ENCODE assay signal across 10 cellular contexts in the genomic region with DNA sequence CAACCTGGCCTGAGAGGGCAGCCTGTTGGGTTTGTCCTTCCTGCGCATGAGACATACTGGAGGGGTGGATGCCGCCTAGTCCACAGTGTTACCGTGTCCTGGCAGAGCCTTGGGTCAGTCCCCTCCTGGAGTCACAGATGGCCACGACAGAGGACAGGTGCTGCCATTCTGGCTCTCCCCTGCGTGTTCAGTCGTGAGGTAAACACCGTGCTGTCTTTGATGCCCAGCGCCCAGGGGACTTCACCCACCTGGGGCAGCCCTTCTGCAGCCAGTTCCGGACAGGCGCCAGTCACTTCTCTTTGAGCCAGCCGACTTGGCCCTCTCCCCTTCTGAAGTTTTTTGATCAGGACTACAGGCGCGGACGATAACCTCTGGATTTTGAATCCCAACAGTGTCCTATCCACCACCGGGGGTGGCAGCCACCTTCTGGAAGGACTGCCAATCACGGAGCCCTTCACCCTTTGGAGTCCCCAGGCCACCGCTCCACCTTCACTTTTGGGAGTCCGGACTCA.
DNase-seq lines count a peak whose midpoint lies in the region; ATAC-seq, FAIRE-seq and TF ChIP-seq lines count a peak whose summit lies in the region.
"Had no signal": no experiment of that assay in that cellular context is flagged by ENCODE, and none has a peak within 500 bp of the region (broad histone marks: within the 10 kb centered on the region; RNA-seq: fewer than 3 reads in every experiment).

No MANE protein-coding gene starts in this region.

- H3K27ac ChIP-seq in HUES48 (ENCODE audit: low read depth, low read length) = no peak overlapping the region
- no peak overlapping the region for H3K27ac ChIP-seq in HepG2 (ENCODE audit: extremely low read length, insufficient read depth, low read length)
- H3K27ac ChIP-seq in spleen = no peak overlapping the region
- no peak overlapping the region for H3K27ac ChIP-seq in OCI-LY7 (ENCODE audit: low read depth, low read length, poor library complexity, severe bottlenecking)

- CTCF ChIA-PET in HepG2 (lab: Yijun Ruan, JAX; ENCODE audit: low intra/inter-chr PET ratio, low total read pairs) (no interaction called here), OCI-LY7 (lab: Charles Lee; ENCODE audit: unreplicated experiment) (no interaction called here)

- in situ Hi-C loops in HepG2 (cut with HindIII; ENCODE audit: extremely low pct_ligation_motif_present, low pct_unique_long_range_greater_than_20kb) = no loop called here

- BruUV-seq in HepG2 (replicated peaks; lab: Mats Ljungman, UMichigan) (no TSS peak), OCI-LY7 (replicated peaks; lab: Mats Ljungman, UMichigan) (no TSS peak)

- peak overlapping the region; percentile 48; the same call in 1 of the 2 replicates for H3K9ac ChIP-seq in HUES48 (ENCODE audit: low read depth, low read length)
- no peak overlapping the region for H3K9ac ChIP-seq in HepG2 (ENCODE audit: insufficient read depth, low read depth, low read length)

- POLR2A ChIA-PET in HepG2 (lab: Yijun Ruan, JAX) = no interaction called here
- POLR2A ChIA-PET in OCI-LY7 (lab: Charles Lee) = no interaction called here

- H2AFZ ChIP-seq in HepG2 (ENCODE audit: low read length) (no peak overlapping the region), OCI-LY7 (ENCODE audit: low read length) (no peak overlapping the region)

- no peaks in the 10 kb centered on the region for H3K9me3 ChIP-seq in HUES48 (ENCODE audit: control insufficient read depth, insufficient read depth, low read length)
- no peaks in the 10 kb centered on the region; the same call in 1 of the 2 replicates for H3K9me3 ChIP-seq in HepG2 (ENCODE audit: low read length)
- H3K9me3 ChIP-seq in spleen = no peaks in the 10 kb centered on the region
- H3K9me3 ChIP-seq in OCI-LY7 (ENCODE audit: low read length) = no peaks in the 10 kb centered on the region

- H3K27me3 ChIP-seq in HUES48 (ENCODE audit: control insufficient read depth, insufficient read depth, low read length) (peaks cover 57% of the 10 kb centered on the region), HepG2 (ENCODE audit: control insufficient read depth in 1 of 2, insufficient read depth in 2 of 2, low read length in 2 of 2) (peaks cover 0 to 26% of the 10 kb centered on the region in 2 experiments; a peak in 3 of 5 replicates), spleen (replicated peaks in 1 of 7) (peaks cover 0 to 60% (median 25%) of the 10 kb centered on the region in 7 donors)

- no peaks in the 10 kb centered on the region for H3K9me2 ChIP-seq in OCI-LY7 (ENCODE audit: insufficient read depth, low read length)

- TF ChIP-seq EP300 in HepG2 (IDR thresholded peaks at IDR 0.05; ENCODE audit: low read depth in 2 of 2, low read length in 2 of 2) (no peak), HepG2 (CRISPR knock-in tag; IDR thresholded peaks at IDR 0.05; ENCODE audit: borderline replicate concordance) (no peak)

- TF ChIP-seq POLR2A in HepG2 (IDR thresholded peaks at IDR 0.05; ENCODE audit: insufficient read depth in 1 of 2, low read depth in 2 of 2, low read length in 2 of 2) (no peak), spleen (IDR thresholded peaks at IDR 0.05) (no peak)

- H3K4me2 ChIP-seq in HepG2 (ENCODE audit: low read depth, low read length) (peak overlapping the region; percentile 55), OCI-LY7 (ENCODE audit: low read length) (no peak overlapping the region)

- DNase-seq in cerebellar nuclear complex (lab: John Stamatoyannopoulos, UW) (peak; percentile 85 to 92), HepG2 (ENCODE audit: low spot score) (no peak), spleen (no peak), GM20000 (ENCODE audit: low spot score) (no peak), OCI-LY7 (ENCODE audit: low spot score) (no peak), NCI-H1048 (lab: John Stamatoyannopoulos, UW) (no peak)
- DNase-seq: GDM1 had no signal

- WGBS in HepG2 (ENCODE audit: low lambda C conversion rate) = 16% methylated on average over 6 of the region's 18 CpGs
- 8 to 18% (median 13%) methylated on average over 14 to 18 of the region's 18 CpGs for WGBS in spleen, 5 donors

- peaks cover 44% of the 10 kb centered on the region for H3K4me1 ChIP-seq in HUES48 (ENCODE audit: control insufficient read depth, insufficient read depth, low read length)
- H3K4me1 ChIP-seq in HepG2 (ENCODE audit: insufficient read depth, low read length) = peaks cover 12% of the 10 kb centered on the region; the same call in 1 of the 2 replicates
- peaks cover 0 to 18% (median 2%) of the 10 kb centered on the region in 6 donors for H3K4me1 ChIP-seq in spleen
- H3K4me1 ChIP-seq in OCI-LY7 (ENCODE audit: insufficient read depth, low read length, poor library complexity, severe bottlenecking) = no peaks in the 10 kb centered on the region

- H3K36me3 ChIP-seq in HUES48 (ENCODE audit: control insufficient read depth, insufficient read depth, low read length) (no peaks in the 10 kb centered on the region), HepG2 (replicated peaks in 1 of 2; ENCODE audit: control insufficient read depth in 1 of 2, insufficient read depth in 2 of 2, low read length in 2 of 2) (no peaks in the 10 kb centered on the region), spleen (no peaks in the 10 kb centered on the region), OCI-LY7 (ENCODE audit: insufficient read depth, low read length) (no peaks in the 10 kb centered on the region)

- no peak for FAIRE-seq in HepG2 (lab: Jason Lieb, UNC)

- no peak for TF ChIP-seq RAD21 in HepG2 (CRISPR knock-in tag; IDR thresholded peaks at IDR 0.05)

- H3K79me2 ChIP-seq in HepG2 (ENCODE audit: insufficient read depth, low read length) (no peaks in the 10 kb centered on the region), OCI-LY7 (ENCODE audit: insufficient read depth, low read depth, low read length) (no peaks in the 10 kb centered on the region)

- TF ChIP-seq CTCF in HepG2 (CRISPR knock-in tag; IDR thresholded peaks at IDR 0.05) (no peak), spleen (IDR thresholded peaks at IDR 0.05 in 8 of 11, conservative IDR thresholded peaks at IDR 0.05 in 3 of 11) (no peak), GM20000 (IDR thresholded peaks at IDR 0.05; ENCODE audit: extremely low read depth, missing control alignments) (no peak), OCI-LY7 (conservative IDR thresholded peaks at IDR 0.05; ENCODE audit: low read length) (no peak)

- H3K4me3 ChIP-seq in HUES48 (ENCODE audit: low read depth, low read length) = peak overlapping the region; percentile 80
- peak overlapping the region in 1 of 3 experiments; percentile 60; a peak in 3 of 6 replicates for H3K4me3 ChIP-seq in HepG2 (replicated peaks in 1 of 3; ENCODE audit: insufficient read depth in 1 of 3, low read depth in 2 of 3, low read length in 3 of 3)
- H3K4me3 ChIP-seq in spleen = peak overlapping the region; percentile 25 to 64 (median 37)
- H3K4me3 ChIP-seq in OCI-LY7 (ENCODE audit: low read depth, low read length, poor library complexity, severe bottlenecking) = no peak overlapping the region

- no peaks in the 10 kb centered on the region for H4K20me1 ChIP-seq in HepG2 (ENCODE audit: insufficient read depth, low read length)
- no peaks in the 10 kb centered on the region for H4K20me1 ChIP-seq in OCI-LY7 (ENCODE audit: insufficient read depth, low read length)

- peak; percentile 11; the same call in 1 of the 3 replicates for ATAC-seq in HepG2
- no peak for ATAC-seq in GM21528 (IDR thresholded peaks at IDR 0.05; ENCODE audit: low FRiP score, unreplicated experiment)
- ATAC-seq: Panc1 had no signal

- intact Hi-C loops in HepG2 (cut with micrococcal nuclease; ENCODE audit: unreplicated experiment) = no loop called here
- intact Hi-C loops in spleen (cut with DNase I; ENCODE audit: low total_unique reads) = no loop called here
- intact Hi-C loops in OCI-LY7 (cut with micrococcal nuclease; ENCODE audit: unreplicated experiment) = no loop called here

TF ChIP-seq in HepG2, 621 proteins besides CTCF, POLR2A, EP300 and RAD21 (continues in another document):
- TF ChIP-seq ZBTB1 (CRISPR knock-in tag; IDR thresholded peaks at IDR 0.05; ENCODE audit: borderline replicate concordance) = no peak
- no peak for TF ChIP-seq ZNF761 (CRISPR knock-in tag; conservative IDR thresholded peaks at IDR 0.05)
- TF ChIP-seq ZZZ3 (CRISPR knock-in tag; IDR thresholded peaks at IDR 0.05; ENCODE audit: borderline replicate concordance) = no peak
- no peak for TF ChIP-seq ZNF20 (CRISPR knock-in tag; IDR thresholded peaks at IDR 0.05)
- TF ChIP-seq, protein P1, sequence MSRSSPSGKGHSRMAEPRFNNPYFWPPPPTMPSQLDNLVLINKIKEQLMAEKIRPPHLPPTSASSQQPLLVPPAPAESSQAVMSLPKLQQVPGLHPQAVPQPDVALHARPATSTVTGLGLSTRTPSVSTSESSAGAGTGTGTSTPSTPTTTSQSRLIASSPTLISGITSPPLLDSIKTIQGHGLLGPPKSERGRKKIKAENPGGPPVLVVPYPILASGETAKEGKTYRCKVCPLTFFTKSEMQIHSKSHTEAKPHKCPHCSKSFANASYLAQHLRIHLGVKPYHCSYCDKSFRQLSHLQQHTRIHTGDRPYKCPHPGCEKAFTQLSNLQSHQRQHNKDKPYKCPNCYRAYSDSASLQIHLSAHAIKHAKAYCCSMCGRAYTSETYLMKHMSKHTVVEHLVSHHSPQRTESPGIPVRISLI (CRISPR knock-in tag; IDR thresholded peaks at IDR 0.05; ENCODE audit: borderline replicate concordance) = no peak
- no peak for TF ChIP-seq CCDC6 (CRISPR knock-in tag; IDR thresholded peaks at IDR 0.05)
- TF ChIP-seq ZNF737 (CRISPR knock-in tag; IDR thresholded peaks at IDR 0.05; ENCODE audit: borderline replicate concordance) = no peak
- no peak for TF ChIP-seq SMC3 (IDR thresholded peaks at IDR 0.05; ENCODE audit: low read length)

Comparison
In these comparisons a context has a peak if more than half of its experiments do, and no peak if none do; other contexts are left out.
1. DNase-seq: peak in cerebellar nuclear complex (2 of 2); none in HepG2 (single experiment), spleen (single experiment), GM20000 (single experiment), OCI-LY7 (single experiment) and NCI-H1048 (single experiment).